In the genomic region with DNA sequence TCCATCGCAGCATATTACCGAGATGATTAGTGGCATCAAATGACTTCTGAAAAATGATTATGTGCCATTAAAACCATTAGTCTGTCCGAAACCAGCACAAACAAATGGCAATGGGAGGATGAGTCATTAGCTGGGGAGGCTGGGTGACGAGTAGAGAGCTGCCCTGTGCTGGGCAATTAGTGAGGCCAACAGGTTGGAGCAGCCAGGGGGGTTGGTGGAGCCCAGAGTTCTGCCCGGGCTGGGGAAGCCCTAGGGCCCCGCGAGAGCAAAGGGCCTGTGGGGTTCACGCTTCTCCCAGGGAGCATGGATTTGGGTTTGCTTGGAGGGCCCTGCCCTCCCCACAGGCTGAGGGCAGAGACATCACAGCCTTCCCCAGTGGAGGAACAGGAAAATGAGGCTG, we compare ENCODE assay signal across 18 cellular contexts.
DNase-seq lines count a peak whose midpoint lies in the region; ATAC-seq and TF ChIP-seq lines count a peak whose summit lies in the region.
"Had no signal": no experiment of that assay in that cellular context is flagged by ENCODE, and none has a peak within 500 bp of the region (broad histone marks: within the 10 kb centered on the region; RNA-seq: fewer than 3 reads in every experiment).

No MANE protein-coding gene starts in this region.

- H3K4me3 Mint-ChIP-seq in WTC11 = no peak overlapping the region
- H3K4me3 Mint-ChIP-seq: B cell, CD14-positive monocyte, H9 had no signal

- no peaks in the 10 kb centered on the region for H3K9me3 Mint-ChIP-seq in WTC11
- H3K9me3 Mint-ChIP-seq: H9 had no signal

- no peaks in the 10 kb centered on the region; the same call in 1 of the 2 replicates for H3K27me3 Mint-ChIP-seq in WTC11 (ENCODE audit: low read depth)

- no peak overlapping the region for H3K27ac Mint-ChIP-seq in WTC11
- H3K27ac Mint-ChIP-seq: B cell, CD14-positive monocyte, H9 had no signal

- TF ChIP-seq POLR2A in stomach (IDR thresholded peaks at IDR 0.05) = no peak

- POLR2A ChIA-PET in HEK293 (lab: Yijun Ruan, JAX) (interaction anchor here (0.6 to 0.7 kb wide), 2 partner anchors 18 to 62 kb away, joined by 3 read pairs; no protein-coding TSS in a partner anchor), WTC11 (lab: Charles Lee) (no interaction called here)

- TF ChIP-seq EP300 in stomach (IDR thresholded peaks at IDR 0.05) = no peak

- H3K4me1 Mint-ChIP-seq in WTC11 = peaks cover 15% of the 10 kb centered on the region
- H3K4me1 Mint-ChIP-seq: B cell had no signal

- WGBS in stomach, 5 donors = 70 to 78% (median 73%) methylated on average over 8 of the region's 8 CpGs

- H3K27ac ChIP-seq in HEK293 (ENCODE audit: extremely low read depth, low read depth, low read length) = no peak overlapping the region
- H3K27ac ChIP-seq in stomach = no peak overlapping the region

- no peak overlapping the region for H3K4me3 ChIP-seq in HEK293 (ENCODE audit: low read depth, low read length)
- no peak overlapping the region for H3K4me3 ChIP-seq in stomach
- H3K4me3 ChIP-seq: GM12878 had no signal

- H3K36me3 Mint-ChIP-seq in WTC11 = no peaks in the 10 kb centered on the region
- H3K36me3 Mint-ChIP-seq: CD14-positive monocyte had no signal

- CTCF ChIA-PET in HEK293 (lab: Yijun Ruan, JAX) (interaction anchor here (0.8 to 1.1 kb wide), 2 partner anchors 15 to 404 kb away, joined by 3 to 4 read pairs; no protein-coding TSS in a partner anchor), WTC11 (lab: Charles Lee) (interaction anchor here (0.6 to 2.5 kb wide), 3 partner anchors 16 to 233 kb away, joined by 3 to 10 read pairs (median 4); no protein-coding TSS in a partner anchor)

- no peaks in the 10 kb centered on the region for H3K36me3 ChIP-seq in HEK293 (ENCODE audit: control insufficient read depth in 2 of 2, insufficient read depth in 1 of 2, low read length in 2 of 2)
- H3K36me3 ChIP-seq in stomach = no peaks in the 10 kb centered on the region

- H3K4me1 ChIP-seq in HEK293 (ENCODE audit: control insufficient read depth, insufficient read depth, low read length) = no peaks in the 10 kb centered on the region; the same call in 1 of the 2 replicates
- no peaks in the 10 kb centered on the region for H3K4me1 ChIP-seq in stomach

- peaks cover 0 to 90% (median 36%) of the 10 kb centered on the region in 3 donors for H3K27me3 ChIP-seq in stomach

- no peak for TF ChIP-seq CTCF in HEK293 (tag by site-specific recombination; IDR thresholded peaks at IDR 0.05)
- no peak for TF ChIP-seq CTCF in stomach (IDR thresholded peaks at IDR 0.05)
- TF ChIP-seq CTCF in WTC11 (IDR thresholded peaks at IDR 0.05) = no peak

- intact Hi-C loops in stomach (cut with DNase I; ENCODE audit: low total_unique reads) = no loop called here

- no peaks in the 10 kb centered on the region for H3K9me3 ChIP-seq in HEK293 (ENCODE audit: control insufficient read depth, insufficient read depth, low read depth, low read length)
- H3K9me3 ChIP-seq in stomach = no peaks in the 10 kb centered on the region

- DNase-seq in NCI-H2227 (lab: John Stamatoyannopoulos, UW; ENCODE audit: unreplicated experiment) (peak; percentile 19), NCI-H2227 treated with DMSO at 0.1 percent for 48 hours (lab: John Stamatoyannopoulos, UW) (no peak), SW480 (ENCODE audit: low spot score) (peak; percentile 14), GM03348 (ENCODE audit: low spot score) (no peak), stomach (no peak), WTC11 (ENCODE audit: low spot score) (no peak)
- DNase-seq: H9, KG1, NCI-H1105, NCI-H187, NCI-H2107, NCI-H226, NCI-H526, Right ventricle myocardium superior had no signal

- ATAC-seq in WTC11 = no peak
- ATAC-seq: GM12878 had no signal

TF ChIP-seq in HEK293, 187 proteins besides CTCF, POLR2A, EP300 and RAD21 (continues in another document):
- TF ChIP-seq PRDM6 (tag by site-specific recombination; IDR thresholded peaks at IDR 0.05) (no peak), GLIS1 (tag by site-specific recombination; IDR thresholded peaks at IDR 0.05) (peak; percentile 32; the same call in 1 of the 2 replicates), ZNF529 (tag by site-specific recombination; IDR thresholded peaks at IDR 0.05; ENCODE audit: insufficient replicate concordance) (peak; percentile 40)
- TF ChIP-seq, protein P1, sequence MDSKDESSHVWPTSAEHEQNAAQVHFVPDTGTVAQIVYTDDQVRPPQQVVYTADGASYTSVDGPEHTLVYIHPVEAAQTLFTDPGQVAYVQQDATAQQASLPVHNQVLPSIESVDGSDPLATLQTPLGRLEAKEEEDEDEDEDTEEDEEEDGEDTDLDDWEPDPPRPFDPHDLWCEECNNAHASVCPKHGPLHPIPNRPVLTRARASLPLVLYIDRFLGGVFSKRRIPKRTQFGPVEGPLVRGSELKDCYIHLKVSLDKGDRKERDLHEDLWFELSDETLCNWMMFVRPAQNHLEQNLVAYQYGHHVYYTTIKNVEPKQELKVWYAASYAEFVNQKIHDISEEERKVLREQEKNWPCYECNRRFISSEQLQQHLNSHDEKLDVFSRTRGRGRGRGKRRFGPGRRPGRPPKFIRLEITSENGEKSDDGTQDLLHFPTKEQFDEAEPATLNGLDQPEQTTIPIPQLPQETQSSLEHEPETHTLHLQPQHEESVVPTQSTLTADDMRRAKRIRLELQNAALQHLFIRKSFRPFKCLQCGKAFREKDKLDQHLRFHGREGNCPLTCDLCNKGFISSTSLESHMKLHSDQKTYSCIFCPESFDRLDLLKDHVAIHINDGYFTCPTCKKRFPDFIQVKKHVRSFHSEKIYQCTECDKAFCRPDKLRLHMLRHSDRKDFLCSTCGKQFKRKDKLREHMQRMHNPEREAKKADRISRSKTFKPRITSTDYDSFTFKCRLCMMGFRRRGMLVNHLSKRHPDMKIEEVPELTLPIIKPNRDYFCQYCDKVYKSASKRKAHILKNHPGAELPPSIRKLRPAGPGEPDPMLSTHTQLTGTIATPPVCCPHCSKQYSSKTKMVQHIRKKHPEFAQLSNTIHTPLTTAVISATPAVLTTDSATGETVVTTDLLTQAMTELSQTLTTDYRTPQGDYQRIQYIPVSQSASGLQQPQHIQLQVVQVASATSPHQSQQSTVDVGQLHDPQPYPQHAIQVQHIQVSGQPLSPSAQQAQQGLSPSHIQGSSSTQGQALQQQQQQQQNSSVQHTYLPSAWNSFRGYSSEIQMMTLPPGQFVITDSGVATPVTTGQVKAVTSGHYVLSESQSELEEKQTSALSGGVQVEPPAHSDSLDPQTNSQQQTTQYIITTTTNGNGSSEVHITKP (tag by site-specific recombination; IDR thresholded peaks at IDR 0.05) = no peak

TF ChIP-seq in WTC11, 78 proteins besides CTCF, POLR2A, EP300 and RAD21 (continues in another document):
- TF ChIP-seq, protein P2, sequence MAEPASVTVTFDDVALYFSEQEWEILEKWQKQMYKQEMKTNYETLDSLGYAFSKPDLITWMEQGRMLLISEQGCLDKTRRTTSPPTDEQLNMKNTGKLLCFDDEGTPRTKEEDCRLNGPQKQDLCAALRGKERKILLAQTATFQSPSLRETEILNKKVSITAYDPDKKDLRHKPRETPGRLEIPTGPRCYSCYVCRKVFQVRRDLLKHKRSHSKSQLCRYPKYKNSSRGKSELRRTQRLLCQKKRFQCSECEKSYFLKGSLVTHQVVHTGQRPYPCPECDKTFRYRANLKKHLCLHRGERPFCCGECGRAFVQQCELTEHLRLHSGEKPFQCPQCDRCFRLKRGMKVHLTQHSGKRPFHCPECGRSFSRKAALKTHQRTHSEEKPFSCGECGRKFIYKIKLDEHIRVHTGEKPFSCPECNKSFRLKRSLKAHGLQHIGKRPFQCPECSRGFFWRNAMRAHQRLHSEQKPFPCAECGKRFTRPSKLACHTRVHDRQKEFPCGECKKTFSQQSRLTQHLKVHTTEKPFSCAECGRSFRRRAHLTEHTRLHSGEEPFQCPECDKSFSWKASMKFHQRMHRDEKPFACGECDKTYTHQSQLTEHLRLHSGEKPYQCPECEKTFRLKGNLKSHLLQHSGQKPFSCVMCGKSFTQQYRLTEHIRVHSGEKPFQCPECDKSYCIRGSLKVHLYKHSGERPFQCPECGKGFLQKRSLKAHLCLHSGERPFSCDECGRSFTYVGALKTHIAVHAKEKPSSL (CRISPR knock-in tag; conservative IDR thresholded peaks at IDR 0.05) = no peak
- TF ChIP-seq ZNF396 (CRISPR knock-in tag; IDR thresholded peaks at IDR 0.05; ENCODE audit: borderline replicate concordance) = no peak
- TF ChIP-seq, protein P3, sequence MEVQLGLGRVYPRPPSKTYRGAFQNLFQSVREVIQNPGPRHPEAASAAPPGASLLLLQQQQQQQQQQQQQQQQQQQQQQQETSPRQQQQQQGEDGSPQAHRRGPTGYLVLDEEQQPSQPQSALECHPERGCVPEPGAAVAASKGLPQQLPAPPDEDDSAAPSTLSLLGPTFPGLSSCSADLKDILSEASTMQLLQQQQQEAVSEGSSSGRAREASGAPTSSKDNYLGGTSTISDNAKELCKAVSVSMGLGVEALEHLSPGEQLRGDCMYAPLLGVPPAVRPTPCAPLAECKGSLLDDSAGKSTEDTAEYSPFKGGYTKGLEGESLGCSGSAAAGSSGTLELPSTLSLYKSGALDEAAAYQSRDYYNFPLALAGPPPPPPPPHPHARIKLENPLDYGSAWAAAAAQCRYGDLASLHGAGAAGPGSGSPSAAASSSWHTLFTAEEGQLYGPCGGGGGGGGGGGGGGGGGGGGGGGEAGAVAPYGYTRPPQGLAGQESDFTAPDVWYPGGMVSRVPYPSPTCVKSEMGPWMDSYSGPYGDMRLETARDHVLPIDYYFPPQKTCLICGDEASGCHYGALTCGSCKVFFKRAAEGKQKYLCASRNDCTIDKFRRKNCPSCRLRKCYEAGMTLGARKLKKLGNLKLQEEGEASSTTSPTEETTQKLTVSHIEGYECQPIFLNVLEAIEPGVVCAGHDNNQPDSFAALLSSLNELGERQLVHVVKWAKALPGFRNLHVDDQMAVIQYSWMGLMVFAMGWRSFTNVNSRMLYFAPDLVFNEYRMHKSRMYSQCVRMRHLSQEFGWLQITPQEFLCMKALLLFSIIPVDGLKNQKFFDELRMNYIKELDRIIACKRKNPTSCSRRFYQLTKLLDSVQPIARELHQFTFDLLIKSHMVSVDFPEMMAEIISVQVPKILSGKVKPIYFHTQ (CRISPR knock-in tag; IDR thresholded peaks at IDR 0.05) = no peak
- TF ChIP-seq ATF3 (CRISPR knock-in tag; conservative IDR thresholded peaks at IDR 0.05) = no peak

Comparison
In these comparisons a context has a peak if more than half of its experiments do, and no peak if none do; other contexts are left out.
1. DNase-seq: peak in NCI-H2227 (single experiment) and SW480 (single experiment); none in NCI-H2227 treated with DMSO at 0.1 percent for 48 hours (single experiment), GM03348 (single experiment), stomach (single experiment) and WTC11 (single experiment).